ENCODE assay signal across 11 cellular contexts in genomic region chr5:16568875-16569580, GRCh38. TPM values are rescaled to one million over a fixed set of nuclear protein-coding genes. Genes with fewer than 3 reads are reported as not detected.
A peak's percentile ranks its signal among the peaks of the same experiment; 100 is the strongest.
DNase-seq lines count a peak whose midpoint lies in the region; ATAC-seq, FAIRE-seq and TF ChIP-seq lines count a peak whose summit lies in the region.
"Had no signal": no experiment of that assay in that cellular context is flagged by ENCODE, and none has a peak within 500 bp of the region (broad histone marks: within the 10 kb centered on the region; RNA-seq: fewer than 3 reads in every experiment).

No MANE protein-coding gene starts in this region.

- H3K4me1 ChIP-seq in keratinocyte (ENCODE audit: control insufficient read depth, extremely low read depth, insufficient read depth, low read length): peaks cover 8% of the 10 kb centered on the region

- H4K20me1 ChIP-seq in keratinocyte (ENCODE audit: control insufficient read depth, extremely low read depth, insufficient read depth, low read length): no peaks in the 10 kb centered on the region

- dilution Hi-C loops in keratinocyte (cut with MboI; ENCODE audit: extremely low pct_ligation_motif_present, low sequenced_read_pairs): no loop called here

- no peak overlapping the region for H3K9ac ChIP-seq in keratinocyte (ENCODE audit: control insufficient read depth, extremely low read depth, insufficient read depth, low read length)

- TF ChIP-seq CTCF in AG10803 (conservative IDR thresholded peaks at IDR 0.05; ENCODE audit: low read length) (no peak), keratinocyte (optimal IDR thresholded peaks at IDR 0.05 in 1 of 3, IDR thresholded peaks at IDR 0.05 in 1 of 3, conservative IDR thresholded peaks at IDR 0.05 in 1 of 3; ENCODE audit: extremely low read depth in 1 of 3, insufficient read depth in 2 of 3, low read length in 3 of 3) (peak in 1 of 3 experiments; percentile 8)

- no peak overlapping the region for H2AFZ ChIP-seq in keratinocyte (ENCODE audit: control insufficient read depth, low read length)

- peak; percentile 28 for DNase-seq in AG10803 (ENCODE audit: low read depth)
- DNase-seq in NCI-H1105 (lab: John Stamatoyannopoulos, UW): peak; percentile 37
- peak; percentile 61 for DNase-seq in amniotic epithelial cell (ENCODE audit: low read depth)
- DNase-seq in keratinocyte (ENCODE audit: low read depth, low spot score): no peak
- no peak for DNase-seq in HK-2 (ENCODE audit: unreplicated experiment)
- DNase-seq in NCI-H524 (lab: John Stamatoyannopoulos, UW): no peak
- no peak for DNase-seq in stimulated activated CD4-positive, alpha-beta T cell treated with anti-CD3 and anti-CD28 coated beads, Interleukin-4, amount 100 ng/mL, for 24 hours
- DNase-seq: activated effector memory CD4-positive, alpha-beta T cell treated with Interleukin-2 at 50 U/mL for 16 hours; NCI-H510A treated with DMSO at 0.1 percent for 48 hours had no signal

- peaks cover 4% of the 10 kb centered on the region for H3K9me1 ChIP-seq in keratinocyte (ENCODE audit: control insufficient read depth, extremely low read depth, insufficient read depth, low read length)

- H3K27me3 ChIP-seq in keratinocyte (ENCODE audit: control insufficient read depth, extremely low read depth, insufficient read depth, low read length): no peaks in the 10 kb centered on the region

- no peak overlapping the region for H3K27ac ChIP-seq in keratinocyte (ENCODE audit: control insufficient read depth, insufficient read depth, low read length)

- peak overlapping the region; percentile 11 for H3K4me2 ChIP-seq in keratinocyte (ENCODE audit: control insufficient read depth, extremely low read depth, insufficient read depth, low read depth, low read length)

- no peaks in the 10 kb centered on the region for H3K36me3 ChIP-seq in keratinocyte (ENCODE audit: control insufficient read depth in 2 of 2, extremely low read depth in 1 of 2, insufficient read depth in 2 of 2, low read length in 2 of 2)

- no peaks in the 10 kb centered on the region for H3K9me3 ChIP-seq in keratinocyte (ENCODE audit: control insufficient read depth, low read depth, low read length)

- H3K4me3 ChIP-seq in AG10803 (ENCODE audit: low read length): no peak overlapping the region
- H3K4me3 ChIP-seq in keratinocyte (ENCODE audit: control insufficient read depth in 2 of 3, extremely low read depth in 1 of 3, insufficient read depth in 2 of 3, low read depth in 1 of 3, low read length in 3 of 3): no peak overlapping the region

- FAIRE-seq in keratinocyte (lab: Jason Lieb, UNC): peak; percentile 67
- FAIRE-seq: endometrium had no signal

- no peak for ATAC-seq in HG02610 (IDR thresholded peaks at IDR 0.05; ENCODE audit: unreplicated experiment)

- no peaks in the 10 kb centered on the region for H3K79me2 ChIP-seq in keratinocyte (ENCODE audit: control insufficient read depth, insufficient read depth, low read length)

RNA-seq across cellular contexts. Expression of gene RETREG1, which starts 47.8 kb away (rescaled TPM):
- 4.3 to 13.6 TPM (median 7.4 TPM) in 3 replicates for polyA plus RNA-seq in keratinocyte
- 4.5 TPM for polyA plus RNA-seq in keratinocyte (2011; ENCODE audit: low read depth)
- polyA plus RNA-seq in keratinocyte (2011; cell fraction: cytosol; rRNA removed): 3.7 and 4.5 TPM in 2 replicates
- polyA plus RNA-seq in keratinocyte (2011; cell fraction: nucleus; rRNA removed): 17.0 and 21.3 TPM in 2 replicates
- polyA plus RNA-seq in keratinocyte (2012; ENCODE audit: low replicate concordance): 3.8 and 4.5 TPM in 2 replicates
- polyA minus RNA-seq in keratinocyte: 0.92 to 13.9 TPM (median 3.6 TPM) in 3 replicates
- 6.5 TPM for polyA minus RNA-seq in keratinocyte (2011; cell fraction: cytosol; rRNA and poly(A)+ RNA removed)
- 10.4 and 23.0 TPM in 2 replicates for polyA minus RNA-seq in keratinocyte (2011; cell fraction: nucleus; rRNA and poly(A)+ RNA removed)

Comparison
In these comparisons a context has a peak if more than half of its experiments do, and no peak if none do; other contexts are left out.
1. DNase-seq: peak in AG10803 (single experiment), NCI-H1105 (single experiment) and amniotic epithelial cell (single experiment); none in keratinocyte (single experiment), HK-2 (single experiment), NCI-H524 (0 of 2) and stimulated activated CD4-positive, alpha-beta T cell treated with anti-CD3 and anti-CD28 coated beads, Interleukin-4, amount 100 ng/mL, for 24 hours (single experiment).